ENCODE assay signal across 7 cellular contexts in genomic region chr15:20281567-20282275, GRCh38.
A peak's percentile ranks its signal among the peaks of the same experiment; 100 is the strongest.
DNase-seq lines count a peak whose midpoint lies in the region; ATAC-seq and TF ChIP-seq lines count a peak whose summit lies in the region.
"Not testable (repeated sequence)": the region's sequence is repeated elsewhere in the genome, so short reads cannot be mapped to it uniquely, and the experiment has no call there.

No MANE protein-coding gene starts in this region.

- 74 to 77% methylated on average over 7 of the region's 7 CpGs for WGBS in sigmoid colon, 2 donors

- H3K4me3 Mint-ChIP-seq in chondrocyte (ENCODE audit: unreplicated experiment); naive thymus-derived CD4-positive, alpha-beta T cell: not testable (repeated sequence)

- H3K27me3 Mint-ChIP-seq in chondrocyte (ENCODE audit: low read depth); naive thymus-derived CD4-positive, alpha-beta T cell: not testable (repeated sequence)

- H3K36me3 ChIP-seq in naive thymus-derived CD4-positive, alpha-beta T cell (ENCODE audit: control insufficient read depth in 2 of 3, insufficient read depth in 3 of 3, low read length in 3 of 3); sigmoid colon; upper lobe of right lung: not testable (repeated sequence)

- in situ Hi-C loops in GM13976 (cut with MboI; ENCODE audit: low sequenced_read_pairs, unreplicated experiment), result not testable (repeated sequence)

- DNase-seq in GM13976 (ENCODE audit: low spot score) (peak; percentile 33), chondrocyte (ENCODE audit: low spot score) (peak; percentile 98), cardiac septum (ENCODE audit: low spot score) (peak; percentile 68), sigmoid colon (peak; percentile 54), upper lobe of right lung (peak; percentile 63)
- peak; percentile 54 for DNase-seq in activated effector memory CD4-positive, alpha-beta T cell treated with anti-CD3 and anti-CD28 coated beads, Interleukin-2, amount 50 U/mL, for 16 hours
- not testable (repeated sequence) for DNase-seq in naive thymus-derived CD4-positive, alpha-beta T cell

- H3K4me1 ChIP-seq in naive thymus-derived CD4-positive, alpha-beta T cell (ENCODE audit: control insufficient read depth in 2 of 2, insufficient read depth in 2 of 2, low read length in 2 of 2); sigmoid colon; upper lobe of right lung: not testable (repeated sequence)

- peak; percentile 25 for ATAC-seq in naive thymus-derived CD4-positive, alpha-beta T cell
- ATAC-seq in upper lobe of right lung, result not testable (repeated sequence)

- not testable (repeated sequence) for TF ChIP-seq EP300 in sigmoid colon (IDR thresholded peaks at IDR 0.05)

- H3K9me3 ChIP-seq in naive thymus-derived CD4-positive, alpha-beta T cell (ENCODE audit: control insufficient read depth in 2 of 3, low read length in 3 of 3), result not testable (repeated sequence)
- H3K9me3 ChIP-seq in sigmoid colon (peaks cover 0 to 24% (median 4%) of the 10 kb centered on the region in 4 donors), upper lobe of right lung (peaks cover 15% of the 10 kb centered on the region)

- H3K27ac ChIP-seq in naive thymus-derived CD4-positive, alpha-beta T cell (ENCODE audit: low read depth, low read length); sigmoid colon; upper lobe of right lung: not testable (repeated sequence)

- CTCF ChIA-PET in naive thymus-derived CD4-positive, alpha-beta T cell (lab: Charles Lee), result not testable (repeated sequence)

- not testable (repeated sequence) for H3K4me1 Mint-ChIP-seq in chondrocyte (ENCODE audit: low read depth); naive thymus-derived CD4-positive, alpha-beta T cell

- not testable (repeated sequence) for H3K27ac Mint-ChIP-seq in chondrocyte (ENCODE audit: unreplicated experiment); naive thymus-derived CD4-positive, alpha-beta T cell

- H3K36me3 Mint-ChIP-seq in chondrocyte (ENCODE audit: low read depth); naive thymus-derived CD4-positive, alpha-beta T cell: not testable (repeated sequence)

- not testable (repeated sequence) for H3K27me3 ChIP-seq in naive thymus-derived CD4-positive, alpha-beta T cell (ENCODE audit: control insufficient read depth in 2 of 2, insufficient read depth in 2 of 2, low read length in 2 of 2); sigmoid colon; upper lobe of right lung

- H3K9me3 Mint-ChIP-seq in chondrocyte (ENCODE audit: low read depth); naive thymus-derived CD4-positive, alpha-beta T cell: not testable (repeated sequence)

- POLR2A ChIA-PET in naive thymus-derived CD4-positive, alpha-beta T cell (lab: Charles Lee), result not testable (repeated sequence)

- TF ChIP-seq CTCF in GM13976 (IDR thresholded peaks at IDR 0.05; ENCODE audit: borderline replicate concordance, control extremely low read depth, extremely low read depth, insufficient read depth, missing control alignments); chondrocyte (IDR thresholded peaks at IDR 0.05); sigmoid colon (IDR thresholded peaks at IDR 0.05); upper lobe of right lung (IDR thresholded peaks at IDR 0.05): not testable (repeated sequence)

- TF ChIP-seq POLR2A in sigmoid colon (IDR thresholded peaks at IDR 0.05), result not testable (repeated sequence)

- intact Hi-C loops in cardiac septum (cut with DNase I); naive thymus-derived CD4-positive, alpha-beta T cell (cut with micrococcal nuclease); sigmoid colon (cut with DNase I); upper lobe of right lung (cut with DNase I): not testable (repeated sequence)

- not testable (repeated sequence) for H3K4me3 ChIP-seq in naive thymus-derived CD4-positive, alpha-beta T cell (ENCODE audit: low read length); sigmoid colon; upper lobe of right lung
